17 cellular contexts compared by ENCODE assay signal in the genomic region with DNA sequence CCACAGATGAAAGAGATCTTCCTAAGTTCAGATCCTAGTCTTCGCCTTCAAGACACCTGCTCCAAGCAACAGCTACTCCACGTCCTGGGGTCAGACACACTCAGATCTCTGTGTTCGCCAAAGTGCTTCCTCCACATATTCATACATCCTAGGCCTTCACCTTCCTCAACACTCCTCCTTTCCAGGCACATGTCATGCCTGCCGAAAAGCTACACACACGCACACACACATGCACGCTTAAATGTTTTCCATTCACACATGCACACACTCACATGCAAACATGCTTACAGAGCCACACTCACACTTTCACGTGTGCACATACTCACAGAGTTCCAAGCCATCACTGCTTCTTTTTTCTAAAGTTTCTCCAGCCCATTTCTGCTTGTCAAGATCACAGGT.
A peak's percentile ranks its signal among the peaks of the same experiment; 100 is the strongest.
DNase-seq lines count a peak whose midpoint lies in the region; ATAC-seq, FAIRE-seq and TF ChIP-seq lines count a peak whose summit lies in the region.
"Had no signal": no experiment of that assay in that cellular context is flagged by ENCODE, and none has a peak within 500 bp of the region (broad histone marks: within the 10 kb centered on the region; RNA-seq: fewer than 3 reads in every experiment).

No MANE protein-coding gene starts in this region.

- TF ChIP-seq POLR2A in IMR-90 (IDR thresholded peaks at IDR 0.05; ENCODE audit: low read depth, low read length), result no peak

- H3K4me3 ChIP-seq in IMR-90 (ENCODE audit: insufficient read depth, low read depth, low read length) (no peak overlapping the region), ascending aorta (no peak overlapping the region), subcutaneous abdominal adipose tissue (ENCODE audit: low read depth in 1 of 5, low read length in 5 of 5) (no peak overlapping the region), small intestine (ENCODE audit: low read depth in 1 of 2, low read length in 2 of 2) (no peak overlapping the region)
- H3K4me3 ChIP-seq: K562 had no signal

- H3K36me3 Mint-ChIP-seq in nephron progenitor cell (ENCODE audit: low read depth), result peaks cover 67% of the 10 kb centered on the region
- H3K36me3 Mint-ChIP-seq: CD8-positive, alpha-beta T cell had no signal

- peaks cover 64% of the 10 kb centered on the region for H4K20me1 ChIP-seq in IMR-90 (ENCODE audit: insufficient read depth, low read length)

- no peak overlapping the region for H3K4me3 Mint-ChIP-seq in nephron progenitor cell
- H3K4me3 Mint-ChIP-seq: CD8-positive, alpha-beta T cell had no signal

- no peaks in the 10 kb centered on the region for H3K27me3 ChIP-seq in IMR-90 (ENCODE audit: control insufficient read depth, insufficient read depth, low read length)
- no peaks in the 10 kb centered on the region for H3K27me3 ChIP-seq in ascending aorta
- no peaks in the 10 kb centered on the region for H3K27me3 ChIP-seq in subcutaneous abdominal adipose tissue (ENCODE audit: control insufficient read depth in 5 of 5, insufficient read depth in 4 of 5, low read length in 5 of 5)
- H3K27me3 ChIP-seq in small intestine (ENCODE audit: control insufficient read depth in 2 of 2, insufficient read depth in 2 of 2, low read length in 2 of 2), result no peaks in the 10 kb centered on the region
- H3K27me3 ChIP-seq: BE2C had no signal

- H2AK9ac ChIP-seq in IMR-90 (replicated peaks; ENCODE audit: low read depth, low read length, poor library complexity), result no peak overlapping the region

- TF ChIP-seq RAD21 in IMR-90 (IDR thresholded peaks at IDR 0.05; ENCODE audit: low read length), result no peak

- no peak for FAIRE-seq in small intestine (lab: Jason Lieb, UNC)
- no peak for FAIRE-seq in D721Med (lab: Jason Lieb, UNC)
- FAIRE-seq: GM12892, K562 had no signal

- no peak overlapping the region for H3K14ac ChIP-seq in IMR-90 (replicated peaks; ENCODE audit: low read depth, low read length)

- H3K18ac ChIP-seq in IMR-90 (ENCODE audit: low read depth, low read length), result no peak overlapping the region

- H2AFZ ChIP-seq in IMR-90 (replicated peaks; ENCODE audit: low read length, poor library complexity), result no peak overlapping the region

- no peak overlapping the region for H3K4me2 ChIP-seq in IMR-90 (ENCODE audit: low read depth, low read length)

- no peak overlapping the region for H4K8ac ChIP-seq in IMR-90 (ENCODE audit: low read depth in 2 of 2, low read length in 2 of 2)

- H2BK20ac ChIP-seq in IMR-90 (ENCODE audit: low read depth, low read length), result no peak overlapping the region

- no peak for DNase-seq in IMR-90
- DNase-seq in ascending aorta (ENCODE audit: low spot score in 2 of 2), result no peak
- no peak for DNase-seq in nephron progenitor cell
- DNase-seq in small intestine, result no peak
- DNase-seq in D721Med (ENCODE audit: insufficient read length, low spot score), result no peak
- DNase-seq in dedifferentiated amniotic fluid mesenchymal stem cell (ENCODE audit: extremely low spot score), result no peak
- DNase-seq: BE2C; CD8-positive, alpha-beta T cell; DND-41; GDM1; NCI-H1048; NCI-H146; NCI-H345; NCI-H69 had no signal

- WGBS in IMR-90 (ENCODE audit: extremely low coverage in 2 of 2, insufficient read length in 1 of 2), 2 experiments, result 95% methylated on average over 6 of the region's 7 CpGs; no CpG with 5 or more reads in 1 of the 2 experiments
- WGBS in small intestine, 3 donors, result 86 to 88% (median 87%) methylated on average over 7 of the region's 7 CpGs

- no peaks in the 10 kb centered on the region for H3K9me3 ChIP-seq in IMR-90 (ENCODE audit: control insufficient read depth, insufficient read depth, low read length)
- H3K9me3 ChIP-seq in ascending aorta, result no peaks in the 10 kb centered on the region
- H3K9me3 ChIP-seq in subcutaneous abdominal adipose tissue (ENCODE audit: control insufficient read depth in 5 of 5, low read length in 5 of 5), result no peaks in the 10 kb centered on the region
- no peaks in the 10 kb centered on the region for H3K9me3 ChIP-seq in small intestine (ENCODE audit: control insufficient read depth, low read depth)
- H3K9me3 ChIP-seq: BE2C had no signal

- H4K91ac ChIP-seq in IMR-90 (ENCODE audit: insufficient read depth, low read depth, low read length), result no peak overlapping the region

- dilution Hi-C loops in IMR-90 (cut with HindIII; ENCODE audit: low sequenced_read_pairs, unreplicated experiment), result no loop called here

- no peak for ATAC-seq in IMR-90 (ENCODE audit: low read depth)
- ATAC-seq: CD8-positive, alpha-beta T cell; K562 had no signal

- H3K4me1 ChIP-seq in IMR-90 (ENCODE audit: control insufficient read depth, insufficient read depth, low read length) (peaks cover 31% of the 10 kb centered on the region), ascending aorta (peaks cover 18 to 41% of the 10 kb centered on the region in 2 donors), subcutaneous abdominal adipose tissue (ENCODE audit: control insufficient read depth in 5 of 5, insufficient read depth in 5 of 5, low read length in 5 of 5) (peaks cover 17 to 65% (median 52%) of the 10 kb centered on the region in 5 donors), small intestine (ENCODE audit: control insufficient read depth in 2 of 2, insufficient read depth in 1 of 2, low read depth in 1 of 2, low read length in 1 of 2) (no peaks in the 10 kb centered on the region)
- H3K4me1 ChIP-seq: BE2C had no signal

- H3K9ac ChIP-seq in IMR-90 (ENCODE audit: low read depth, low read length), result no peak overlapping the region
- no peak overlapping the region for H3K9ac ChIP-seq in subcutaneous abdominal adipose tissue (ENCODE audit: low read length in 5 of 5)

- peaks cover 69% of the 10 kb centered on the region for H3K36me3 ChIP-seq in IMR-90 (ENCODE audit: control insufficient read depth, insufficient read depth, low read length)
- peaks cover 31 to 36% of the 10 kb centered on the region in 2 donors for H3K36me3 ChIP-seq in ascending aorta
- H3K36me3 ChIP-seq in subcutaneous abdominal adipose tissue (ENCODE audit: control insufficient read depth in 5 of 5, insufficient read depth in 5 of 5, low read length in 5 of 5), result peaks cover 0 to 64% (median 50%) of the 10 kb centered on the region in 5 donors
- H3K36me3 ChIP-seq in small intestine (ENCODE audit: control insufficient read depth in 2 of 2, insufficient read depth in 2 of 2, low read length in 2 of 2), result peaks cover 0 to 3% of the 10 kb centered on the region in 2 donors
- H3K36me3 ChIP-seq: BE2C had no signal

- in situ Hi-C loops in IMR-90 (cut with MboI; ENCODE audit: low sequenced_read_pairs), result no loop called here

- no peak overlapping the region for H4K5ac ChIP-seq in IMR-90 (ENCODE audit: low read depth, low read length)

- H3K27ac ChIP-seq in IMR-90 (ENCODE audit: insufficient read depth, low read length) (no peak overlapping the region), ascending aorta (peak overlapping the region; percentile 94 to 97), subcutaneous abdominal adipose tissue (ENCODE audit: low read depth, low read length) (peak overlapping the region; percentile 98), small intestine (ENCODE audit: low read depth in 1 of 2, low read length in 1 of 2) (no peak overlapping the region)

- no peak overlapping the region for H2BK5ac ChIP-seq in IMR-90 (ENCODE audit: low read depth, low read length, poor library complexity, severe bottlenecking)

- H2BK120ac ChIP-seq in IMR-90 (ENCODE audit: low read depth, low read length), result no peak overlapping the region

- CTCF ChIA-PET in IMR-90 (lab: Yijun Ruan, JAX), result no interaction called here

- H3K23ac ChIP-seq in IMR-90 (ENCODE audit: low read depth, low read length), result 0 out of 2 replicates have a peak overlapping the region, but pooled peaks have one; percentile 35

- no peak overlapping the region for H3K56ac ChIP-seq in IMR-90 (ENCODE audit: extremely low read depth, insufficient read depth, low read length)

- POLR2A ChIA-PET in IMR-90 (lab: Charles Lee; ENCODE audit: unreplicated experiment), result no interaction called here

- H3K4ac ChIP-seq in IMR-90 (ENCODE audit: low read depth, low read length), result 0 out of 2 replicates have a peak overlapping the region, but pooled peaks have one; percentile 15

- peaks cover 31% of the 10 kb centered on the region for H3K9me1 ChIP-seq in IMR-90 (ENCODE audit: insufficient read depth, low read length)

- intact Hi-C loops in IMR-90 (cut with micrococcal nuclease), result loop anchor here (5.0 kb wide), 1 partner anchor 98 kb away; no protein-coding TSS in a partner anchor
- intact Hi-C loops in ascending aorta (cut with DNase I), result loop anchor here (10.0 kb wide), 1 partner anchor 1814 kb away; no protein-coding TSS in a partner anchor

- peaks cover 43 to 89% of the 10 kb centered on the region in 2 experiments for H3K79me1 ChIP-seq in IMR-90 (ENCODE audit: low read depth in 1 of 2, low read length in 2 of 2)

- H2BK15ac ChIP-seq in IMR-90 (ENCODE audit: low read depth, low read length), result no peak overlapping the region

- BruUV-seq in IMR-90 (replicated peaks; lab: Mats Ljungman, UMichigan), result no TSS peak

- H3K27me3 Mint-ChIP-seq in nephron progenitor cell (ENCODE audit: low read depth, poor library complexity), result no peaks in the 10 kb centered on the region

- H3K9me3 Mint-ChIP-seq in nephron progenitor cell, result no peaks in the 10 kb centered on the region
- H3K9me3 Mint-ChIP-seq: CD8-positive, alpha-beta T cell had no signal

- TF ChIP-seq CTCF in IMR-90 (conservative IDR thresholded peaks at IDR 0.05; ENCODE audit: low read depth, low read length) (no peak), ascending aorta (IDR thresholded peaks at IDR 0.05) (no peak), nephron progenitor cell (IDR thresholded peaks at IDR 0.05) (no peak), D721Med (IDR thresholded peaks at IDR 0.05; ENCODE audit: insufficient read depth, missing control alignments) (no peak)

- H3K27ac Mint-ChIP-seq in nephron progenitor cell, result peak overlapping the region; percentile 90
- H3K27ac Mint-ChIP-seq: CD8-positive, alpha-beta T cell had no signal

- peak overlapping the region; percentile 10; the same call in 1 of the 2 replicates for H2AK5ac ChIP-seq in IMR-90 (ENCODE audit: low read depth, low read length)

- H3K4me1 Mint-ChIP-seq in nephron progenitor cell, result peaks cover 11% of the 10 kb centered on the region

TF ChIP-seq in IMR-90, 13 proteins besides CTCF, POLR2A, EP300 and RAD21 (continues in another document):
- TF ChIP-seq SMC3 (IDR thresholded peaks at IDR 0.05; ENCODE audit: low read depth, low read length) (no peak), CEBPB (IDR thresholded peaks at IDR 0.05; ENCODE audit: low read depth, low read length) (no peak), MXI1 (IDR thresholded peaks at IDR 0.05; ENCODE audit: borderline replicate concordance, low read depth, low read length) (no peak), CHD1 (IDR thresholded peaks at IDR 0.05; ENCODE audit: low read depth, low read length) (no peak)
- TF ChIP-seq, protein P1, sequence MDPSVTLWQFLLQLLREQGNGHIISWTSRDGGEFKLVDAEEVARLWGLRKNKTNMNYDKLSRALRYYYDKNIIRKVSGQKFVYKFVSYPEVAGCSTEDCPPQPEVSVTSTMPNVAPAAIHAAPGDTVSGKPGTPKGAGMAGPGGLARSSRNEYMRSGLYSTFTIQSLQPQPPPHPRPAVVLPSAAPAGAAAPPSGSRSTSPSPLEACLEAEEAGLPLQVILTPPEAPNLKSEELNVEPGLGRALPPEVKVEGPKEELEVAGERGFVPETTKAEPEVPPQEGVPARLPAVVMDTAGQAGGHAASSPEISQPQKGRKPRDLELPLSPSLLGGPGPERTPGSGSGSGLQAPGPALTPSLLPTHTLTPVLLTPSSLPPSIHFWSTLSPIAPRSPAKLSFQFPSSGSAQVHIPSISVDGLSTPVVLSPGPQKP (IDR thresholded peaks at IDR 0.05; ENCODE audit: borderline replicate concordance, low read depth, low read length), result no peak

Comparison
In these comparisons a context has a peak if more than half of its experiments do, and no peak if none do; other contexts are left out.
1. H3K27ac ChIP-seq: peak in ascending aorta (2 of 2) and subcutaneous abdominal adipose tissue (single experiment); none in IMR-90 (single experiment) and small intestine (0 of 2).